In the genomic region with DNA sequence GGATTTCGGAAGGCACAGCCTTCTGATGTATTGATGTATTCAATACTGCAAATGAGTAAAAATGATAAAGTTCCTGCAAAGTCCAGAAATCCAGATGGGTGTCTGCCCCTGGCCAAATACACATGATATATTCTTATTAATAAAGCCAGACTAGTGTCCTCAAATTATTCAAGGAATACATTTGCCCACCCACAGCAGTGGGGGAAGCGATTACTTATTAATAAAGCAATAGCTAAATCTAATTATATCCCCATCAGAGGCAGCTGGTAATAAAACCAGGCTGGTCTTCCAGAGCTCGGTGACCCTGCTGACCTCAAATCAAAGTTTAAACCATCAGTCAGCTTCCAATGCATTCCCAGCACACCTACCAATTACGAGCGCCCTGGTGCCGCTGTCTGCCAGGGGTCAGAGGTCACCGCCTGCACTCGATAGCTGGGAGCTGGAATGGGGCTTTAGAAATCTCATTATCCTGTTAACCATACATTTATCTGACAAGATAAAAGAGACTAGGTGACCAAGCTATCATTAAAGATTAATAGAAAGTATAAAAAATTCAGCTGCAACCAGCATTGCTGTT, we compare ENCODE assay signal across 2 cellular contexts.
A peak's percentile ranks its signal among the peaks of the same experiment; 100 is the strongest.
TF ChIP-seq lines count a peak whose summit lies in the region.

No MANE protein-coding gene starts in this region.

TF ChIP-seq in SK-N-SH treated with all-trans-retinoic acid at 6 μM for 48 hours, 23 proteins besides CTCF, POLR2A, EP300 and RAD21 (continued from another document):
- TF ChIP-seq, protein P1, sequence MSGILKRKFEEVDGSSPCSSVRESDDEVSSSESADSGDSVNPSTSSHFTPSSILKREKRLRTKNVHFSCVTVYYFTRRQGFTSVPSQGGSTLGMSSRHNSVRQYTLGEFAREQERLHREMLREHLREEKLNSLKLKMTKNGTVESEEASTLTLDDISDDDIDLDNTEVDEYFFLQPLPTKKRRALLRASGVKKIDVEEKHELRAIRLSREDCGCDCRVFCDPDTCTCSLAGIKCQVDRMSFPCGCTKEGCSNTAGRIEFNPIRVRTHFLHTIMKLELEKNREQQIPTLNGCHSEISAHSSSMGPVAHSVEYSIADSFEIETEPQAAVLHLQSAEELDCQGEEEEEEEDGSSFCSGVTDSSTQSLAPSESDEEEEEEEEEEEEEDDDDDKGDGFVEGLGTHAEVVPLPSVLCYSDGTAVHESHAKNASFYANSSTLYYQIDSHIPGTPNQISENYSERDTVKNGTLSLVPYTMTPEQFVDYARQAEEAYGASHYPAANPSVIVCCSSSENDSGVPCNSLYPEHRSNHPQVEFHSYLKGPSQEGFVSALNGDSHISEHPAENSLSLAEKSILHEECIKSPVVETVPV (CRISPR knock-in tag; IDR thresholded peaks at IDR 0.05) = no peak
- TF ChIP-seq ZC3H10 (CRISPR knock-in tag; IDR thresholded peaks at IDR 0.05) = no peak
- TF ChIP-seq ISL1 (CRISPR knock-in tag; IDR thresholded peaks at IDR 0.05) = peak; percentile 60; the same call in 1 of the 2 replicates

TF ChIP-seq in liver, 16 proteins besides CTCF, POLR2A, EP300 and RAD21 (continued from another document):
- TF ChIP-seq, protein P2, sequence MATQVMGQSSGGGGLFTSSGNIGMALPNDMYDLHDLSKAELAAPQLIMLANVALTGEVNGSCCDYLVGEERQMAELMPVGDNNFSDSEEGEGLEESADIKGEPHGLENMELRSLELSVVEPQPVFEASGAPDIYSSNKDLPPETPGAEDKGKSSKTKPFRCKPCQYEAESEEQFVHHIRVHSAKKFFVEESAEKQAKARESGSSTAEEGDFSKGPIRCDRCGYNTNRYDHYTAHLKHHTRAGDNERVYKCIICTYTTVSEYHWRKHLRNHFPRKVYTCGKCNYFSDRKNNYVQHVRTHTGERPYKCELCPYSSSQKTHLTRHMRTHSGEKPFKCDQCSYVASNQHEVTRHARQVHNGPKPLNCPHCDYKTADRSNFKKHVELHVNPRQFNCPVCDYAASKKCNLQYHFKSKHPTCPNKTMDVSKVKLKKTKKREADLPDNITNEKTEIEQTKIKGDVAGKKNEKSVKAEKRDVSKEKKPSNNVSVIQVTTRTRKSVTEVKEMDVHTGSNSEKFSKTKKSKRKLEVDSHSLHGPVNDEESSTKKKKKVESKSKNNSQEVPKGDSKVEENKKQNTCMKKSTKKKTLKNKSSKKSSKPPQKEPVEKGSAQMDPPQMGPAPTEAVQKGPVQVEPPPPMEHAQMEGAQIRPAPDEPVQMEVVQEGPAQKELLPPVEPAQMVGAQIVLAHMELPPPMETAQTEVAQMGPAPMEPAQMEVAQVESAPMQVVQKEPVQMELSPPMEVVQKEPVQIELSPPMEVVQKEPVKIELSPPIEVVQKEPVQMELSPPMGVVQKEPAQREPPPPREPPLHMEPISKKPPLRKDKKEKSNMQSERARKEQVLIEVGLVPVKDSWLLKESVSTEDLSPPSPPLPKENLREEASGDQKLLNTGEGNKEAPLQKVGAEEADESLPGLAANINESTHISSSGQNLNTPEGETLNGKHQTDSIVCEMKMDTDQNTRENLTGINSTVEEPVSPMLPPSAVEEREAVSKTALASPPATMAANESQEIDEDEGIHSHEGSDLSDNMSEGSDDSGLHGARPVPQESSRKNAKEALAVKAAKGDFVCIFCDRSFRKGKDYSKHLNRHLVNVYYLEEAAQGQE (IDR thresholded peaks at IDR 0.05) = peak; percentile 49
